In genomic region chr7:158672975-158673374, GRCh38 we compare ENCODE assay signal across 3 cellular contexts.
TF ChIP-seq lines count a peak whose summit lies in the region.

No MANE protein-coding gene starts in this region.

TF ChIP-seq in SK-N-SH, 30 proteins besides CTCF, POLR2A, EP300 and RAD21 (continued from another document):
- TF ChIP-seq POLR2AphosphoS5 (IDR thresholded peaks at IDR 0.05; ENCODE audit: low read depth, low read length) (no peak), GABPA (IDR thresholded peaks at IDR 0.05; ENCODE audit: low read depth) (no peak)

TF ChIP-seq in SK-N-SH treated with all-trans-retinoic acid at 6 μM for 48 hours, 23 proteins besides CTCF, POLR2A, EP300 and RAD21 (continued from another document):
- TF ChIP-seq CSRNP3 (CRISPR knock-in tag; IDR thresholded peaks at IDR 0.05) (no peak), ZNF565 (CRISPR knock-in tag; conservative IDR thresholded peaks at IDR 0.05; ENCODE audit: low read depth) (no peak), ZFP30 (CRISPR knock-in tag; IDR thresholded peaks at IDR 0.05) (no peak), ESRRG (CRISPR knock-in tag; IDR thresholded peaks at IDR 0.05) (no peak), TOX (CRISPR knock-in tag; IDR thresholded peaks at IDR 0.05; ENCODE audit: borderline replicate concordance) (no peak), ARNTL (CRISPR knock-in tag; IDR thresholded peaks at IDR 0.05; ENCODE audit: borderline replicate concordance, low read depth) (no peak), POU6F1 (CRISPR knock-in tag; IDR thresholded peaks at IDR 0.05; ENCODE audit: borderline replicate concordance, low read depth) (no peak), OSR1 (CRISPR knock-in tag; IDR thresholded peaks at IDR 0.05) (no peak), SNAI2 (CRISPR knock-in tag; IDR thresholded peaks at IDR 0.05) (no peak), ZNF70 (CRISPR knock-in tag; IDR thresholded peaks at IDR 0.05) (no peak)
- TF ChIP-seq, protein P1, sequence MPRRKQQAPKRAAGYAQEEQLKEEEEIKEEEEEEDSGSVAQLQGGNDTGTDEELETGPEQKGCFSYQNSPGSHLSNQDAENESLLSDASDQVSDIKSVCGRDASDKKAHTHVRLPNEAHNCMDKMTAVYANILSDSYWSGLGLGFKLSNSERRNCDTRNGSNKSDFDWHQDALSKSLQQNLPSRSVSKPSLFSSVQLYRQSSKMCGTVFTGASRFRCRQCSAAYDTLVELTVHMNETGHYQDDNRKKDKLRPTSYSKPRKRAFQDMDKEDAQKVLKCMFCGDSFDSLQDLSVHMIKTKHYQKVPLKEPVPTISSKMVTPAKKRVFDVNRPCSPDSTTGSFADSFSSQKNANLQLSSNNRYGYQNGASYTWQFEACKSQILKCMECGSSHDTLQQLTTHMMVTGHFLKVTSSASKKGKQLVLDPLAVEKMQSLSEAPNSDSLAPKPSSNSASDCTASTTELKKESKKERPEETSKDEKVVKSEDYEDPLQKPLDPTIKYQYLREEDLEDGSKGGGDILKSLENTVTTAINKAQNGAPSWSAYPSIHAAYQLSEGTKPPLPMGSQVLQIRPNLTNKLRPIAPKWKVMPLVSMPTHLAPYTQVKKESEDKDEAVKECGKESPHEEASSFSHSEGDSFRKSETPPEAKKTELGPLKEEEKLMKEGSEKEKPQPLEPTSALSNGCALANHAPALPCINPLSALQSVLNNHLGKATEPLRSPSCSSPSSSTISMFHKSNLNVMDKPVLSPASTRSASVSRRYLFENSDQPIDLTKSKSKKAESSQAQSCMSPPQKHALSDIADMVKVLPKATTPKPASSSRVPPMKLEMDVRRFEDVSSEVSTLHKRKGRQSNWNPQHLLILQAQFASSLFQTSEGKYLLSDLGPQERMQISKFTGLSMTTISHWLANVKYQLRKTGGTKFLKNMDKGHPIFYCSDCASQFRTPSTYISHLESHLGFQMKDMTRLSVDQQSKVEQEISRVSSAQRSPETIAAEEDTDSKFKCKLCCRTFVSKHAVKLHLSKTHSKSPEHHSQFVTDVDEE (CRISPR knock-in tag; IDR thresholded peaks at IDR 0.05): no peak
- TF ChIP-seq, protein P2, sequence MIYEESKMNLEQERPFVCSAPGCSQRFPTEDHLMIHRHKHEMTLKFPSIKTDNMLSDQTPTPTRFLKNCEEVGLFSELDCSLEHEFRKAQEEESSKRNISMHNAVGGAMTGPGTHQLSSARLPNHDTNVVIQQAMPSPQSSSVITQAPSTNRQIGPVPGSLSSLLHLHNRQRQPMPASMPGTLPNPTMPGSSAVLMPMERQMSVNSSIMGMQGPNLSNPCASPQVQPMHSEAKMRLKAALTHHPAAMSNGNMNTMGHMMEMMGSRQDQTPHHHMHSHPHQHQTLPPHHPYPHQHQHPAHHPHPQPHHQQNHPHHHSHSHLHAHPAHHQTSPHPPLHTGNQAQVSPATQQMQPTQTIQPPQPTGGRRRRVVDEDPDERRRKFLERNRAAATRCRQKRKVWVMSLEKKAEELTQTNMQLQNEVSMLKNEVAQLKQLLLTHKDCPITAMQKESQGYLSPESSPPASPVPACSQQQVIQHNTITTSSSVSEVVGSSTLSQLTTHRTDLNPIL (CRISPR knock-in tag; IDR thresholded peaks at IDR 0.05; ENCODE audit: low read depth): no peak

TF ChIP-seq in K562, 482 proteins besides CTCF, POLR2A, EP300 and RAD21 (continued from another document):
- TF ChIP-seq, protein P3, sequence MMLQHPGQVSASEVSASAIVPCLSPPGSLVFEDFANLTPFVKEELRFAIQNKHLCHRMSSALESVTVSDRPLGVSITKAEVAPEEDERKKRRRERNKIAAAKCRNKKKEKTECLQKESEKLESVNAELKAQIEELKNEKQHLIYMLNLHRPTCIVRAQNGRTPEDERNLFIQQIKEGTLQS (IDR thresholded peaks at IDR 0.05): peak; percentile 52; the same call in 1 of the 2 replicates
- TF ChIP-seq, protein P3 (CRISPR knock-in tag; conservative IDR thresholded peaks at IDR 0.05): no peak
- TF ChIP-seq KAT8 (IDR thresholded peaks at IDR 0.05; ENCODE audit: low read depth) (no peak), ZNF134 (CRISPR knock-in tag; conservative IDR thresholded peaks at IDR 0.05) (no peak), ZNF316 (IDR thresholded peaks at IDR 0.05) (peak; percentile 53), TCF3 (CRISPR knock-in tag; IDR thresholded peaks at IDR 0.05) (no peak), ZNF436 (CRISPR knock-in tag; IDR thresholded peaks at IDR 0.05) (no peak), BRF1 (IDR thresholded peaks at IDR 0.05; ENCODE audit: borderline replicate concordance, extremely low read depth, insufficient read length) (no peak), NFE2 (IDR thresholded peaks at IDR 0.05; ENCODE audit: low read depth) (peak; percentile 45; the same call in 1 of the 2 replicates), TCF15 (CRISPR knock-in tag; IDR thresholded peaks at IDR 0.05) (no peak), KLF1 (tag; IDR thresholded peaks at IDR 0.05) (no peak), MYNN (IDR thresholded peaks at IDR 0.05) (no peak), MYNN (CRISPR knock-in tag; IDR thresholded peaks at IDR 0.05) (no peak), MAFG (tag; conservative IDR thresholded peaks at IDR 0.05) (peak; percentile 57; the same call in 1 of the 2 replicates), FOSL1 (tag; conservative IDR thresholded peaks at IDR 0.05) (0 out of 2 replicates have a peak, but pooled peaks have one; percentile 14), TRIM25 (IDR thresholded peaks at IDR 0.05; ENCODE audit: borderline replicate concordance) (no peak)
- TF ChIP-seq, protein P4, sequence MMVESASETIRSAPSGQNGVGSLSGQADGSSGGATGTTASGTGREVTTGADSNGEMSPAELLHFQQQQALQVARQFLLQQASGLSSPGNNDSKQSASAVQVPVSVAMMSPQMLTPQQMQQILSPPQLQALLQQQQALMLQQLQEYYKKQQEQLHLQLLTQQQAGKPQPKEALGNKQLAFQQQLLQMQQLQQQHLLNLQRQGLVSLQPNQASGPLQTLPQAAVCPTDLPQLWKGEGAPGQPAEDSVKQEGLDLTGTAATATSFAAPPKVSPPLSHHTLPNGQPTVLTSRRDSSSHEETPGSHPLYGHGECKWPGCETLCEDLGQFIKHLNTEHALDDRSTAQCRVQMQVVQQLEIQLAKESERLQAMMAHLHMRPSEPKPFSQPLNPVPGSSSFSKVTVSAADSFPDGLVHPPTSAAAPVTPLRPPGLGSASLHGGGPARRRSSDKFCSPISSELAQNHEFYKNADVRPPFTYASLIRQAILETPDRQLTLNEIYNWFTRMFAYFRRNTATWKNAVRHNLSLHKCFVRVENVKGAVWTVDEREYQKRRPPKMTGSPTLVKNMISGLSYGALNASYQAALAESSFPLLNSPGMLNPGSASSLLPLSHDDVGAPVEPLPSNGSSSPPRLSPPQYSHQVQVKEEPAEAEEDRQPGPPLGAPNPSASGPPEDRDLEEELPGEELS (CRISPR knock-in tag; IDR thresholded peaks at IDR 0.05; ENCODE audit: borderline replicate concordance): no peak
- TF ChIP-seq, protein P5, sequence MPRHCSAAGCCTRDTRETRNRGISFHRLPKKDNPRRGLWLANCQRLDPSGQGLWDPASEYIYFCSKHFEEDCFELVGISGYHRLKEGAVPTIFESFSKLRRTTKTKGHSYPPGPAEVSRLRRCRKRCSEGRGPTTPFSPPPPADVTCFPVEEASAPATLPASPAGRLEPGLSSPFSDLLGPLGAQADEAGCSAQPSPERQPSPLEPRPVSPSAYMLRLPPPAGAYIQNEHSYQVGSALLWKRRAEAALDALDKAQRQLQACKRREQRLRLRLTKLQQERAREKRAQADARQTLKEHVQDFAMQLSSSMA (CRISPR knock-in tag; IDR thresholded peaks at IDR 0.05): no peak
